Comparison of ENCODE assay signal across 14 cellular contexts in the genomic region with DNA sequence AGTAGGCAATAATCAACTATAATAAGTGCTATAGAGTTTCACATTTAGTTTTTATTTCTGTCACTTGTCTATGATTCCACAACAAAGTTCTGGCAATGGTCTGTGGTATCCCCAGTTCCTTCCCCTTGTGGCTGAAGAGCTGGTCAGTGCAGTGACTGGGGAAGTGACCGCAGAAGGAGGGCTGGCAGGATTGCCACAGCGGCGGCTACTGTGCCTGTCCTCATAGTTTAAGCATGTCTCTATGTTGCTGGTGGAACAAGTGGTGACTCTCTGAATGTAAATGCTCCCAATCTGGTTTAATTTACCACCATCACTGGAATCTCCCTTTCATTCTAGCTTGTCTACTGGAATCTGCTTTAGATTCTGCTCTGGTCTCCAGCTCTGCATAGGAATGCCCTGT.
"Had no signal": no experiment of that assay in that cellular context is flagged by ENCODE, and none has a peak within 500 bp of the region (broad histone marks: within the 10 kb centered on the region; RNA-seq: fewer than 3 reads in every experiment).

No MANE protein-coding gene starts in this region.

- H3K4me3 ChIP-seq: esophagus squamous epithelium, ovary had no signal

- H3K27me3 ChIP-seq: esophagus squamous epithelium, ovary had no signal

- H3K36me3 Mint-ChIP-seq: memory B cell had no signal

- H3K4me1 Mint-ChIP-seq: neural crest cell had no signal

- H3K36me3 ChIP-seq: esophagus squamous epithelium, ovary had no signal

- H3K27ac ChIP-seq: esophagus squamous epithelium, ovary, VCaP had no signal

- H3K4me3 Mint-ChIP-seq: activated CD8-positive, alpha-beta T cell treated with anti-CD3 and anti-CD28 coated beads for 36 hours; memory B cell; neural crest cell; T-helper 1 cell treated with Interleukin-12 subunit alpha and Interleukin-12 subunit beta and Interleukin-4 antibody, amounts not matched to agents 30 μg/mL and 1 μg/mL, for 36 hours had no signal

- ATAC-seq: activated CD8-positive, alpha-beta T cell treated with anti-CD3 and anti-CD28 coated beads for 36 hours; left lobe of liver had no signal

- DNase-seq: activated CD8-positive, alpha-beta memory T cell treated with anti-CD3 and anti-CD28 coated beads, Interleukin-2, amount 50 U/mL, for 4 hours; activated CD8-positive, alpha-beta T cell treated with anti-CD3 and anti-CD28 coated beads for 36 hours; esophagus squamous epithelium; foreskin fibroblast; head of caudate nucleus; islet precursor cell; ovary; stimulated activated CD4-positive, alpha-beta T cell treated with anti-CD3 and anti-CD28 coated beads, Interleukin-2, amount 100 ng/mL, for 48 hours; stimulated activated naive CD4-positive, alpha-beta T cell treated with Interleukin-2 at 50 U/mL for 16 hours had no signal

- H3K27ac Mint-ChIP-seq: activated CD8-positive, alpha-beta T cell treated with anti-CD3 and anti-CD28 coated beads for 36 hours; memory B cell; T-helper 1 cell treated with Interleukin-12 subunit alpha and Interleukin-12 subunit beta and Interleukin-4 antibody, amounts not matched to agents 30 μg/mL and 1 μg/mL, for 36 hours had no signal

- H3K9me3 Mint-ChIP-seq: activated CD8-positive, alpha-beta T cell treated with anti-CD3 and anti-CD28 coated beads for 36 hours; memory B cell; neural crest cell; T-helper 1 cell treated with Interleukin-12 subunit alpha and Interleukin-12 subunit beta and Interleukin-4 antibody, amounts not matched to agents 30 μg/mL and 1 μg/mL, for 36 hours had no signal

- H3K9me3 ChIP-seq: esophagus squamous epithelium, ovary had no signal
